In the genomic region with DNA sequence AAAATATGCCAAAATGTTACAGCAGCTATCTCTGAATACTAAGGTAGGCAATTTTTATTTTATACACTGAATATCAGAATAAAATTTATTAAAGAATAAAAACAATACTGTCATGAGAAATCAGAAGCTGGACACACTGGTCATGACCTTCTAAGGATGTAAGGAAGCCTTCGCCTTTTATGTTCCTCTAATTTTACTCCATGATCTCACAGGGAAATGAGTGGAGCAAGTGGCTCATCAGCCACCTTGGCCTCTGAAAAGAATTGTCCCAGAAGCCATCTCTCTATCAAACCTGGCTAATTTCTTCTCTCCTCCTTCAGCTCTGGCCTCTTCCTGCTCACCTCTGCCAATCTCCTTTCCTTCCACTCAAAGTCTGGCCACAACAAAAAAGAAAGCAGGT, we compare ENCODE assay signal across 18 cellular contexts. TPM values are rescaled to one million over a fixed set of nuclear protein-coding genes. Genes with fewer than 3 reads are reported as not detected.
A peak's percentile ranks its signal among the peaks of the same experiment; 100 is the strongest.
DNase-seq lines count a peak whose midpoint lies in the region; ATAC-seq and TF ChIP-seq lines count a peak whose summit lies in the region.
"Had no signal": no experiment of that assay in that cellular context is flagged by ENCODE, and none has a peak within 500 bp of the region (broad histone marks: within the 10 kb centered on the region; RNA-seq: fewer than 3 reads in every experiment).

No MANE protein-coding gene starts in this region.

- H3K27ac ChIP-seq in heart right ventricle = peak overlapping the region in 7 of 10 donors; percentile 1 to 63 (median 53)
- H3K27ac ChIP-seq in right cardiac atrium (ENCODE audit: low read length) = peak overlapping the region; percentile 52
- H3K27ac ChIP-seq in gastrocnemius medialis = peak overlapping the region; percentile 51 to 75 (median 70)
- H3K27ac ChIP-seq in upper lobe of left lung = no peak overlapping the region

- 71 to 77% methylated on average over 1 of the region's 1 CpG for WGBS in heart right ventricle, 2 donors
- 81% methylated on average over 1 of the region's 1 CpG for WGBS in right cardiac atrium
- 93 to 100% methylated on average over 1 of the region's 1 CpG for WGBS in upper lobe of left lung, 2 donors

- TF ChIP-seq CTCF in heart right ventricle (IDR thresholded peaks at IDR 0.05) (no peak), gastrocnemius medialis (IDR thresholded peaks at IDR 0.05 in 4 of 5, conservative IDR thresholded peaks at IDR 0.05 in 1 of 5) (no peak), upper lobe of left lung (IDR thresholded peaks at IDR 0.05) (no peak)

- DNase-seq in heart right ventricle (no peak), Right ventricle myocardium superior (no peak), right cardiac atrium (no peak), left cardiac atrium (no peak), gastrocnemius medialis (no peak), upper lobe of left lung (no peak)
- DNase-seq: C1 segment of cervical spinal cord; Calu3; CD4-positive, alpha-beta memory T cell; COR-L47; DMS53; DMS79 treated with DMSO at 0.1 percent for 48 hours; GF-D8; H9 had no signal

- H3K4me1 ChIP-seq in heart right ventricle (peaks cover 0 to 32% (median 12%) of the 10 kb centered on the region in 9 donors), right cardiac atrium (ENCODE audit: control insufficient read depth, insufficient read depth, low read length) (no peaks in the 10 kb centered on the region), gastrocnemius medialis (peaks cover 58% of the 10 kb centered on the region in 2 donors), upper lobe of left lung (no peaks in the 10 kb centered on the region)

- intact Hi-C loops in heart right ventricle (cut with DNase I) (loop anchor here in 1 of 10 donors (5.0 kb wide), 1 partner anchor 46 kb away; the partner anchor contains the start of gene THRB), Right ventricle myocardium superior (cut with DNase I) (no loop called here), right cardiac atrium (cut with DNase I) (no loop called here), left cardiac atrium (cut with DNase I) (no loop called here), gastrocnemius medialis (cut with DNase I; ENCODE audit: low total_unique reads) (loop anchor here (1.0 to 5.0 kb wide), 2 partner anchors 22 to 41 kb away; no protein-coding TSS in a partner anchor)

- H3K36me3 ChIP-seq in heart right ventricle (no peaks in the 10 kb centered on the region), gastrocnemius medialis (no peaks in the 10 kb centered on the region), upper lobe of left lung (no peaks in the 10 kb centered on the region)

- H3K9me3 ChIP-seq in heart right ventricle = no peaks in the 10 kb centered on the region
- H3K9me3 ChIP-seq in right cardiac atrium (ENCODE audit: control insufficient read depth, low read length) = no peaks in the 10 kb centered on the region
- H3K9me3 ChIP-seq in gastrocnemius medialis = no peaks in the 10 kb centered on the region
- no peaks in the 10 kb centered on the region for H3K9me3 ChIP-seq in upper lobe of left lung

- no peaks in the 10 kb centered on the region for H3K27me3 ChIP-seq in heart right ventricle
- no peaks in the 10 kb centered on the region for H3K27me3 ChIP-seq in right cardiac atrium (ENCODE audit: control insufficient read depth, insufficient read depth)
- no peaks in the 10 kb centered on the region for H3K27me3 ChIP-seq in gastrocnemius medialis
- H3K27me3 ChIP-seq in upper lobe of left lung = no peaks in the 10 kb centered on the region

- no peak for TF ChIP-seq EP300 in upper lobe of left lung (IDR thresholded peaks at IDR 0.05)

- peak in 6 of 8 donors; percentile 11 to 81 (median 75) for ATAC-seq in heart right ventricle
- ATAC-seq in Right ventricle myocardium superior (ENCODE audit: poor library complexity) = no peak
- no peak for ATAC-seq in right cardiac atrium
- no peak for ATAC-seq in left cardiac atrium
- peak; percentile 55 to 86 for ATAC-seq in gastrocnemius medialis
- ATAC-seq in upper lobe of left lung (ENCODE audit: low FRiP score in 2 of 2) = no peak
- ATAC-seq: GM23338, HCT116 had no signal

- in situ Hi-C loops in gastrocnemius medialis (cut with MboI; ENCODE audit: low sequenced_read_pairs in 4 of 4) = no loop called here

- H3K4me3 ChIP-seq in heart right ventricle = peak overlapping the region in 1 of 10 donors; percentile 6
- H3K4me3 ChIP-seq in right cardiac atrium (ENCODE audit: low read length) = no peak overlapping the region
- no peak overlapping the region for H3K4me3 ChIP-seq in gastrocnemius medialis
- H3K4me3 ChIP-seq in upper lobe of left lung = no peak overlapping the region
- H3K4me3 ChIP-seq: GM23338 had no signal

- TF ChIP-seq POLR2A in gastrocnemius medialis (IDR thresholded peaks at IDR 0.05) (no peak), upper lobe of left lung (IDR thresholded peaks at IDR 0.05) (no peak)

RNA-seq across cellular contexts. Expression of gene THRB, which starts 48.6 kb away (rescaled TPM):
- total RNA-seq in heart right ventricle = 10 to 100 TPM; 14.4 to 32.8 (median 26.4) TPM
- 1 to 10 TPM; 3.8 to 5.2 TPM for polyA plus RNA-seq in heart right ventricle
- total RNA-seq in Right ventricle myocardium superior = 24.1 TPM
- 10 to 100 TPM; 16.1 to 25.0 (median 21.3) TPM for total RNA-seq in right cardiac atrium
- 5.3 TPM for polyA plus RNA-seq in right cardiac atrium
- 10 to 100 TPM in 1 of 2 donors, 1 to 10 TPM in 1; 8.3 to 15.4 TPM for total RNA-seq in left cardiac atrium
- total RNA-seq in gastrocnemius medialis = 10 to 100 TPM; 20.1 to 60.0 (median 25.3) TPM
- total RNA-seq in upper lobe of left lung = 10 to 100 TPM in 4 of 6 donors, 1 to 10 TPM in 2; 5.5 to 15.2 (median 12.0) TPM
- total RNA-seq: A172; CD4-positive, alpha-beta memory T cell; G401 had no signal

Comparison
In these comparisons a context has a peak if more than half of its experiments do, and no peak if none do; other contexts are left out.
1. ATAC-seq: peak in heart right ventricle (6 of 8) and gastrocnemius medialis (2 of 2); none in Right ventricle myocardium superior (single experiment), right cardiac atrium (0 of 2), left cardiac atrium (0 of 2) and upper lobe of left lung (0 of 2).
2. H3K27ac ChIP-seq: peak in heart right ventricle (7 of 10), right cardiac atrium (single experiment) and gastrocnemius medialis (4 of 4); none in upper lobe of left lung (0 of 4).